In genomic region chr13:39254606-39255005, GRCh38 we compare ENCODE assay signal across 19 cellular contexts.
DNase-seq lines count a peak whose midpoint lies in the region; ATAC-seq and TF ChIP-seq lines count a peak whose summit lies in the region.
"Had no signal": no experiment of that assay in that cellular context is flagged by ENCODE, and none has a peak within 500 bp of the region (broad histone marks: within the 10 kb centered on the region; RNA-seq: fewer than 3 reads in every experiment).

No MANE protein-coding gene starts in this region.

- DNase-seq in left ventricle myocardium inferior = no peak
- no peak for DNase-seq in Right ventricle myocardium inferior (ENCODE audit: missing footprints)
- DNase-seq in NCI-H1105 treated with DMSO at 0.1 percent for 48 hours (lab: John Stamatoyannopoulos, UW) = peak; percentile 13
- DNase-seq in NCI-H748 treated with DMSO at 0.1 percent for 48 hours (lab: John Stamatoyannopoulos, UW) = peak; percentile 51
- DNase-seq in tibial artery = no peak
- DNase-seq in NCI-H2171 (lab: John Stamatoyannopoulos, UW) = no peak
- DNase-seq: ACHN, AML-193, Caco-2, DND-41, KBM-7, NCI-H1694 treated with DMSO at 0.1 percent for 48 hours, NCI-H226, NCI-H524 treated with DMSO at 0.1 percent for 48 hours, OCI-M1, SIG-M5, T-helper 2 cell had no signal

- H3K9me3 ChIP-seq in left ventricle myocardium inferior (replicated peaks) (no peaks in the 10 kb centered on the region), tibial artery (no peaks in the 10 kb centered on the region)
- H3K9me3 ChIP-seq: Caco-2 had no signal

- ATAC-seq in Right ventricle myocardium inferior (no peak), HG03442 (IDR thresholded peaks at IDR 0.05; ENCODE audit: unreplicated experiment) (no peak)
- ATAC-seq: GM12878 had no signal

- H3K36me3 ChIP-seq in left ventricle myocardium inferior (no peaks in the 10 kb centered on the region), tibial artery (no peaks in the 10 kb centered on the region)

- H3K4me3 ChIP-seq in left ventricle myocardium inferior (no peak overlapping the region), tibial artery (no peak overlapping the region)
- H3K4me3 ChIP-seq: GM12878 had no signal

- no peak for TF ChIP-seq CTCF in left ventricle myocardium inferior (IDR thresholded peaks at IDR 0.05; ENCODE audit: borderline replicate concordance)
- no peak for TF ChIP-seq CTCF in tibial artery (IDR thresholded peaks at IDR 0.05)

- intact Hi-C loops in left ventricle myocardium inferior (cut with micrococcal nuclease) (no loop called here), Right ventricle myocardium inferior (cut with DNase I) (no loop called here), tibial artery (cut with DNase I; ENCODE audit: low total_unique reads) (no loop called here)

- H3K4me1 ChIP-seq in left ventricle myocardium inferior (peaks cover 67% of the 10 kb centered on the region), tibial artery (peaks cover 0 to 31% (median 9%) of the 10 kb centered on the region in 4 donors)
- H3K4me1 ChIP-seq: Caco-2 had no signal

- H3K27me3 ChIP-seq in left ventricle myocardium inferior (ENCODE audit: low read depth) (no peaks in the 10 kb centered on the region), tibial artery (no peaks in the 10 kb centered on the region)

- peak overlapping the region; percentile 79 for H3K27ac ChIP-seq in left ventricle myocardium inferior (replicated peaks)
- peak overlapping the region; percentile 1 to 18 for H3K27ac ChIP-seq in tibial artery

Comparison
In these comparisons a context has a peak if more than half of its experiments do, and no peak if none do; other contexts are left out.
1. DNase-seq: peak in NCI-H1105 treated with DMSO at 0.1 percent for 48 hours (single experiment) and NCI-H748 treated with DMSO at 0.1 percent for 48 hours (single experiment); none in left ventricle myocardium inferior (single experiment), Right ventricle myocardium inferior (single experiment), tibial artery (0 of 2) and NCI-H2171 (single experiment).